14 cellular contexts compared by ENCODE assay signal in the genomic region with DNA sequence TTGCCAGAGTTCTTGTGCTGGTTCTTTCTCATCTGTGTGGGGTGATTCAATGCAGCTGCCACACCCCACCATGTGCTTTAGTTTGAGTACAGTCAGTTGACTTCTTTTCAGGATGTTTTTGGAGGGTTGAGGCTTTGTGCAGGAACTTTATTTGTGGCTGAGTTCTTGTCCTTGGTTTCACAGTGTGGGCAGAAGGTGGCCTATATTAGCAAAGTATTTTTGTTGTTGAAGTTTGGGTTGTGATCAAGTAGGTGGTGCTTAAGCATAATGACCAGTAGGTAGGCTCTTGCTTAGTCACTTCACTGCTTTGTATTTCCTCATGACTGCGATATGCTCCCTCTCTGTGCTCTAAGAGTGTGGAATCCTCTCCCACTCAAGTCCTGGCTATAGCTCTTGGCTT.
DNase-seq lines count a peak whose midpoint lies in the region; ATAC-seq and TF ChIP-seq lines count a peak whose summit lies in the region.
"Had no signal": no experiment of that assay in that cellular context is flagged by ENCODE, and none has a peak within 500 bp of the region (broad histone marks: within the 10 kb centered on the region; RNA-seq: fewer than 3 reads in every experiment).

No MANE protein-coding gene starts in this region.

- H3K4me1 ChIP-seq in left lung (peaks cover 0 to 2% of the 10 kb centered on the region in 2 donors), testis (no peaks in the 10 kb centered on the region)
- H3K4me1 ChIP-seq: HAP-1, transverse colon had no signal

- H3K4me3 ChIP-seq in left lung (no peak overlapping the region), testis (no peak overlapping the region)
- H3K4me3 ChIP-seq: HAP-1, heart left ventricle, transverse colon had no signal

- DNase-seq in GM10248 (ENCODE audit: extremely low spot score) (peak; percentile 18), RPMI7951 (ENCODE audit: low read depth) (peak; percentile 1), left lung (no peak), GM13977 (ENCODE audit: low spot score) (no peak), testis (no peak), HCEC 1CT (no peak)
- DNase-seq: effector CD8-positive, alpha-beta T cell; heart left ventricle; KG1; NCI-H526; transverse colon had no signal

- no peak for TF ChIP-seq POLR2A in testis (IDR thresholded peaks at IDR 0.05)

- ATAC-seq in HG02571 (IDR thresholded peaks at IDR 0.05; ENCODE audit: unreplicated experiment) (peak; percentile 29), left lung (peak; percentile 86), GM19455 (IDR thresholded peaks at IDR 0.05; ENCODE audit: unreplicated experiment) (no peak)

- intact Hi-C loops in left lung (cut with DNase I) (no loop called here), testis (cut with DNase I; ENCODE audit: low total_unique reads) (no loop called here)

- no peak for TF ChIP-seq CTCF in GM10248 (IDR thresholded peaks at IDR 0.05; ENCODE audit: control extremely low read depth, extremely low read depth, low read depth, missing control alignments)
- TF ChIP-seq CTCF in left lung (IDR thresholded peaks at IDR 0.05), result no peak
- TF ChIP-seq CTCF in GM13977 (IDR thresholded peaks at IDR 0.05; ENCODE audit: extremely low read depth, insufficient read depth, missing control alignments), result no peak
- TF ChIP-seq CTCF in testis (IDR thresholded peaks at IDR 0.05), result no peak

- in situ Hi-C loops in GM13977 (cut with MboI; ENCODE audit: low pct_unique_long_range_greater_than_20kb, low sequenced_read_pairs, unreplicated experiment), result no loop called here

- H3K9me3 ChIP-seq in left lung (peaks cover 2 to 15% of the 10 kb centered on the region in 2 donors), testis (no peaks in the 10 kb centered on the region)
- H3K9me3 ChIP-seq: HAP-1, transverse colon had no signal

- no peaks in the 10 kb centered on the region for H3K36me3 ChIP-seq in left lung
- H3K36me3 ChIP-seq in testis (ENCODE audit: low read depth, missing control alignments), result no peaks in the 10 kb centered on the region
- H3K36me3 ChIP-seq: HAP-1, heart left ventricle, transverse colon had no signal

- H3K27me3 ChIP-seq in left lung, result no peaks in the 10 kb centered on the region
- H3K27me3 ChIP-seq in testis, result no peaks in the 10 kb centered on the region
- H3K27me3 ChIP-seq: heart left ventricle, transverse colon had no signal

- no peak overlapping the region for H3K27ac ChIP-seq in left lung
- no peak overlapping the region for H3K27ac ChIP-seq in testis
- H3K27ac ChIP-seq: heart left ventricle, transverse colon had no signal

- CTCF ChIA-PET in GM10248 (lab: Yijun Ruan, JAX), result interaction anchor here (1.9 kb wide), 1 partner anchor 10 kb away, joined by 7 read pairs; no protein-coding TSS in a partner anchor

- POLR2A ChIA-PET in GM10248 (lab: Yijun Ruan, JAX), result interaction anchor here (0.6 kb wide), 1 partner anchor 1373 kb away, joined by 3 read pairs; no protein-coding TSS in a partner anchor

- 88 to 96% methylated on average over 1 of the region's 1 CpG for WGBS in testis, 2 donors

Comparison
In these comparisons a context has a peak if more than half of its experiments do, and no peak if none do; other contexts are left out.
1. DNase-seq: peak in GM10248 (single experiment) and RPMI7951 (single experiment); none in left lung (0 of 2), GM13977 (single experiment), testis (single experiment) and HCEC 1CT (single experiment).